Comparison of ENCODE assay signal across 24 cellular contexts in genomic region chr13:104671901-104672300, GRCh38.
"Had no signal": no experiment of that assay in that cellular context is flagged by ENCODE, and none has a peak within 500 bp of the region (broad histone marks: within the 10 kb centered on the region; RNA-seq: fewer than 3 reads in every experiment).

No MANE protein-coding gene starts in this region.

- H3K27ac ChIP-seq: stomach, suprapubic skin, testis, thoracic aorta, thyroid gland, tibial artery, tibial nerve, transverse colon, upper lobe of left lung, upper lobe of right lung, uterus, vagina had no signal

- H3K27me3 ChIP-seq: stomach, suprapubic skin, testis, thyroid gland, tibial artery, tibial nerve, transverse colon, upper lobe of left lung, upper lobe of right lung, uterus, vagina had no signal

- DNase-seq: stimulated activated CD4-positive, alpha-beta T cell treated with anti-CD3 and anti-CD28 coated beads, Interleukin-2, amount 100 ng/mL, for 48 hours; stimulated activated CD4-positive, alpha-beta T cell treated with anti-CD3 and anti-CD28 coated beads, Interleukin-4, amount 100 ng/mL, for 1 hour; stimulated activated CD4-positive, alpha-beta T cell treated with anti-CD3 and anti-CD28 coated beads, Interleukin-4, amount 100 ng/mL, for 24 hours; stimulated activated CD4-positive, alpha-beta T cell treated with anti-CD3 and anti-CD28 coated beads, Interleukin-4, amount 100 ng/mL, for 4 hours; stimulated activated CD8-positive, alpha-beta memory T cell treated with anti-CD3 and anti-CD28 coated beads, Interleukin-4, amount 100 ng/mL, for 48 hours; stimulated activated naive B cell treated with anti-CD40 and anti-IgM and Interleukin-4, amounts not matched to agents 10 μg/mL and 1 μg/mL and 100 μg/mL, for 72 hours; stimulated activated naive CD4-positive, alpha-beta T cell; stimulated activated naive CD4-positive, alpha-beta T cell treated with Interleukin-2 at 50 U/mL for 16 hours; stimulated activated naive CD8-positive, alpha-beta T cell treated with anti-CD3 and anti-CD28 coated beads, Interleukin-15, amount 100 ng/mL, for 72 hours; stimulated activated naive CD8-positive, alpha-beta T cell treated with anti-CD3 and anti-CD28 coated beads, Interleukin-15, Interleukin-2, amounts not matched to agents 100 U/mL and 50 U/mL, for 24 hours; stomach; substantia nigra; testis; thyroid gland; tibial artery; transverse colon; trophoblast cell; upper lobe of left lung; upper lobe of right lung; uterus had no signal

- H3K9me3 ChIP-seq: stomach, suprapubic skin, testis, thoracic aorta, thyroid gland, tibial artery, tibial nerve, transverse colon, upper lobe of left lung, upper lobe of right lung, uterus, vagina had no signal

- H3K4me3 ChIP-seq: stomach, suprapubic skin, testis, thoracic aorta, thyroid gland, tibial artery, tibial nerve, transverse colon, upper lobe of left lung, upper lobe of right lung, uterus, vagina had no signal

- H3K36me3 ChIP-seq: stomach, suprapubic skin, thoracic aorta, thyroid gland, tibial artery, tibial nerve, transverse colon, upper lobe of left lung, upper lobe of right lung, uterus, vagina had no signal
